In the genomic region with DNA sequence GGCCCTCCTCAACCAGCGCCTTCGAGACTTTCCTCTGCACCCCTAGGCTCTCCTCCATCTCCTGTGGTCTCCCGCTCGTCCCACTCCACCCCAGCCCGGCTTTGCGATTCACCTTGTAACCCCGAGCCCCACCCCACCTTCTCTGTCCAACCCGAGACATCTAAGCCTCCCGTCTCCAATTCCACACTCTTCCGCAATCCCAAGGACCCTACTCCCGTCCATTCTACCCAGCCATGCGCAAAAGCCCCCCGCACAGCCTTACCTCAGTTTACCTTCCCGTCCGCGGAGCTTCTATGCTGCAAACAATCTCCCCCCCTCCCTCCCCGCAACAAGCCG, we compare ENCODE assay signal across 8 cellular contexts. TPM values are rescaled to one million over a fixed set of nuclear protein-coding genes. Genes with fewer than 3 reads are reported as not detected.
DNase-seq lines count a peak whose midpoint lies in the region; ATAC-seq and TF ChIP-seq lines count a peak whose summit lies in the region.

No MANE protein-coding gene starts in this region.

- peak overlapping the region; percentile 98 for H3K27ac Mint-ChIP-seq in endodermal cell
- H3K27ac Mint-ChIP-seq in neural progenitor cell: peak overlapping the region; percentile 99

- CTCF ChIA-PET in AG04449 (lab: Yijun Ruan, JAX): interaction anchor here (1.3 to 5.4 kb wide), 3 partner anchors 8 to 33 kb away, joined by 4 to 56 read pairs (median 8); a partner anchor contains a TSS

- peak overlapping the region; percentile 89 for H3K4me2 ChIP-seq in neural progenitor cell

- peaks cover 50% of the 10 kb centered on the region for H3K79me2 ChIP-seq in neural progenitor cell (ENCODE audit: low read depth)

- TF ChIP-seq CTCF in AG04449 (IDR thresholded peaks at IDR 0.05; ENCODE audit: insufficient read depth, low read length, missing control alignments) (no peak), endodermal cell (conservative IDR thresholded peaks at IDR 0.05) (no peak), neural progenitor cell (IDR thresholded peaks at IDR 0.05) (no peak)

- H2AFZ ChIP-seq in neural progenitor cell (replicated peaks): peak overlapping the region; percentile 100

- H3K36me3 ChIP-seq in MG63 (peaks cover 35% of the 10 kb centered on the region), endodermal cell (ENCODE audit: control insufficient read depth, insufficient read depth, low read length) (peaks cover 37% of the 10 kb centered on the region), neural progenitor cell (no peaks in the 10 kb centered on the region)

- DNase-seq in AG04449 (ENCODE audit: low read depth, low spot score) (no peak), MG63 (no peak), endodermal cell (no peak), neural progenitor cell (ENCODE audit: low spot score) (no peak), cerebellum (ENCODE audit: low spot score) (no peak), NCI-H526 (lab: John Stamatoyannopoulos, UW) (no peak), NCI-H2081 treated with DMSO at 0.1 percent for 48 hours (lab: John Stamatoyannopoulos, UW) (no peak)

- H3K9me3 Mint-ChIP-seq in endodermal cell (peaks cover 4% of the 10 kb centered on the region), neural progenitor cell (peaks cover under 1% of the 10 kb centered on the region)

- peak overlapping the region; percentile 71 for H3K4me3 ChIP-seq in AG04449 (ENCODE audit: low read depth, low read length)
- peak overlapping the region; percentile 87 for H3K4me3 ChIP-seq in MG63
- H3K4me3 ChIP-seq in endodermal cell (ENCODE audit: low read length): peak overlapping the region; percentile 97
- peak overlapping the region; percentile 86 for H3K4me3 ChIP-seq in neural progenitor cell

- peaks cover 5% of the 10 kb centered on the region for H3K4me1 ChIP-seq in endodermal cell (ENCODE audit: control insufficient read depth, insufficient read depth, low read length)
- peaks cover 14% of the 10 kb centered on the region for H3K4me1 ChIP-seq in neural progenitor cell

- H3K9ac ChIP-seq in endodermal cell (ENCODE audit: extremely low read depth, low read length, poor library complexity, severe bottlenecking): peak overlapping the region; percentile 97
- H3K9ac ChIP-seq in neural progenitor cell: peak overlapping the region; percentile 70

- no peaks in the 10 kb centered on the region for H3K27me3 ChIP-seq in MG63
- no peaks in the 10 kb centered on the region for H3K27me3 ChIP-seq in endodermal cell (ENCODE audit: control insufficient read depth, insufficient read depth, low read length, poor library complexity, severe bottlenecking)
- no peaks in the 10 kb centered on the region for H3K27me3 ChIP-seq in neural progenitor cell

- peak; percentile 3 for ATAC-seq in GM21423 (IDR thresholded peaks at IDR 0.05; ENCODE audit: unreplicated experiment)

- H3F3A ChIP-seq in neural progenitor cell (ENCODE audit: low read depth): peaks cover 7% of the 10 kb centered on the region

- POLR2A ChIA-PET in AG04449 (lab: Yijun Ruan, JAX): interaction anchor here (0.6 to 3.3 kb wide), 5 partner anchors 12 to 1963 kb away, joined by 3 to 23 read pairs (median 4); a partner anchor contains a TSS

- 0% methylated on average over 2 to 18 of the region's 18 CpGs for WGBS in endodermal cell (ENCODE audit: insufficient coverage in 1 of 2, insufficient read length in 1 of 2), 2 experiments

- peaks cover 23% of the 10 kb centered on the region for H3K36me3 Mint-ChIP-seq in endodermal cell (ENCODE audit: low read depth)
- peaks cover 6% of the 10 kb centered on the region for H3K36me3 Mint-ChIP-seq in neural progenitor cell

- peaks cover 6% of the 10 kb centered on the region for H4K20me1 ChIP-seq in neural progenitor cell (ENCODE audit: low read depth)

- peaks cover 19% of the 10 kb centered on the region for H3K4me1 Mint-ChIP-seq in endodermal cell
- peaks cover 30% of the 10 kb centered on the region for H3K4me1 Mint-ChIP-seq in neural progenitor cell

- H3K9me3 ChIP-seq in MG63 (no peaks in the 10 kb centered on the region), endodermal cell (ENCODE audit: control insufficient read depth, low read length) (no peaks in the 10 kb centered on the region), neural progenitor cell (ENCODE audit: low read depth) (no peaks in the 10 kb centered on the region)

- H3K27ac ChIP-seq in endodermal cell (ENCODE audit: low read depth, low read length): peak overlapping the region; percentile 65
- H3K27ac ChIP-seq in neural progenitor cell: no peak overlapping the region

- H3K4me3 Mint-ChIP-seq in endodermal cell (peak overlapping the region; percentile 95), neural progenitor cell (peak overlapping the region; percentile 93)

- no peaks in the 10 kb centered on the region for H3K27me3 Mint-ChIP-seq in endodermal cell (ENCODE audit: insufficient read depth)
- no peaks in the 10 kb centered on the region for H3K27me3 Mint-ChIP-seq in neural progenitor cell (ENCODE audit: insufficient read depth, low read depth)

RNA-seq across cellular contexts. Expression of a gene that starts 0.2 kb away (rescaled TPM):
- 15.8 and 30.0 TPM in 2 replicates for total RNA-seq in MG63 (2014; rRNA removed; shearing (Covaris generic); ENCODE audit: low replicate concordance)
- total RNA-seq in endodermal cell: 10 to 100 TPM; 27.2 to 30.2 TPM
- polyA plus RNA-seq in endodermal cell (2013, experiment 1 of 2): 19.6 TPM
- polyA plus RNA-seq in endodermal cell (2013, experiment 2 of 2): 19.0 TPM
- 9.6 and 30.8 TPM in 2 replicates for total RNA-seq in neural progenitor cell (ENCODE audit: low replicate concordance)
- total RNA-seq in cerebellum: 20.9 TPM

RNA-seq across cellular contexts. Expression of a gene that starts 12.5 kb away (rescaled TPM):
- 16.4 and 22.2 TPM in 2 replicates for total RNA-seq in MG63 (2014; rRNA removed; shearing (Covaris generic); ENCODE audit: low replicate concordance)
- 10 to 100 TPM; 33.6 to 40.5 TPM for total RNA-seq in endodermal cell
- 26.2 TPM for polyA plus RNA-seq in endodermal cell (2013, experiment 1 of 2)
- 25.0 TPM for polyA plus RNA-seq in endodermal cell (2013, experiment 2 of 2)
- 16.9 and 35.5 TPM in 2 replicates for total RNA-seq in neural progenitor cell (ENCODE audit: low replicate concordance)
- total RNA-seq in cerebellum: 16.1 TPM

RNA-seq across cellular contexts. Expression of a gene that starts 33.3 kb away (rescaled TPM):
- total RNA-seq in MG63 (2014; rRNA removed; shearing (Covaris generic); ENCODE audit: low replicate concordance): 14.3 and 14.7 TPM in 2 replicates
- total RNA-seq in endodermal cell (10 to 100 TPM; 47.6 to 50.3 TPM), neural progenitor cell (ENCODE audit: low replicate concordance) (37.8 and 84.9 TPM in 2 replicates), cerebellum (30.9 TPM)
- polyA plus RNA-seq in endodermal cell (2013, experiment 1 of 2): 79.3 TPM
- 69.4 TPM for polyA plus RNA-seq in endodermal cell (2013, experiment 2 of 2)
